10 cellular contexts compared by ENCODE assay signal in the genomic region with DNA sequence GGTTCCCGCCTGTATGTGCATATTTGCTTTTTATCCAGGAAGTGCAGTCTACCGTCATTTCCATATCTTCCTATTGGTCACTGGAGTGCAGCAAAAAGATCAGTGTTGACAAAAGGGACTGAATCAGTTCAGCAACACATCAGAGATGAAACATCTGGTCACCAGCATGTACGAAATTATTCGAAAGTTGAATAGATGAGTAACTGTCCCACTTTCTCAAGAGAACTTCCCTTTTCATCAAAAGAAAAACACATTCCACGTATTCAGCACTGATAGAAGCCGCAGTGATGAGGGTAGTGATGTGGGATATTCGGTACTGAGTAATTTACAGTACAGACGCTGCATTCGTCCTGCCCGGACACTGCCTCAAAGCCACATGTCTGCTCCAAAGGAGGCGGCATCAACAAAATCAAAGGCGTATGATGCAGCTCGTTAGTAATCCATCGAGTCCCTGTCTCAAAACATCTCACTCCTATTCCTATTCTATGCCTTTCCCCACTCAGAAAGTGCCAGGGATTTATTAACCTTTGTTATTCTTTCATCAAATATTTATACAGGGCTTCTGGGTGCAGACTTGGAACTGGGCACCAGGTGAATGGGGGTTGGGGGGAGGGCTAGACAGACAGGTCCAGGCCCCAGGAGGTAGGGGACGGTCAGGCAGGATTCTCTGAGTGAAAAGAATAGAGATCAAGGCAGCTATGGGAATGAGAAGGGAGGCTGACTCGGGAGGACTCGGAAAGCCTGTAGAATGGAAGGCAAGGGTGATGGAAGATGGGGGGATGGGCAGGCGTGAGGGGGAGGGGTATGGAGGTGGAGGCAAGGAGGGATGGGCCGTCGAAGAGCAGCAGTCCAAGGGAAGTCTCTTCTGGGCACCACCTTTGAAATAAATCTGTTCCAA.
DNase-seq lines count a peak whose midpoint lies in the region; ATAC-seq, FAIRE-seq and TF ChIP-seq lines count a peak whose summit lies in the region.
"Had no signal": no experiment of that assay in that cellular context is flagged by ENCODE, and none has a peak within 500 bp of the region (broad histone marks: within the 10 kb centered on the region; RNA-seq: fewer than 3 reads in every experiment).

No MANE protein-coding gene starts in this region.

- H3K27ac ChIP-seq in mammary epithelial cell (ENCODE audit: insufficient read depth, low read depth, low read length) (no peak overlapping the region), keratinocyte (ENCODE audit: control insufficient read depth, insufficient read depth, low read length) (no peak overlapping the region), vagina (peak overlapping the region; percentile 61)
- H3K27ac ChIP-seq: SK-N-MC had no signal

- H3K4me2 ChIP-seq in mammary epithelial cell (ENCODE audit: insufficient read depth, low read depth, low read length) = no peak overlapping the region
- H3K4me2 ChIP-seq in keratinocyte (ENCODE audit: control insufficient read depth, extremely low read depth, insufficient read depth, low read depth, low read length) = peak overlapping the region; percentile 5

- H3K4me3 Mint-ChIP-seq in MCF 10A (ENCODE audit: unreplicated experiment) (no peak overlapping the region), glutamatergic neuron (ENCODE audit: unreplicated experiment) (no peak overlapping the region)
- H3K4me3 Mint-ChIP-seq: B cell had no signal

- DNase-seq in MCF 10A (ENCODE audit: unreplicated experiment) (no peak), mammary epithelial cell (no peak), astrocyte of the cerebellum (ENCODE audit: low read depth) (peak; percentile 49), keratinocyte (ENCODE audit: low read depth, low spot score) (no peak), vagina (ENCODE audit: extremely low spot score in 2 of 2) (no peak), Kasumi-1 (lab: John Stamatoyannopoulos, UW) (no peak), glutamatergic neuron (no peak)

- no peak for TF ChIP-seq CTCF in MCF 10A (IDR thresholded peaks at IDR 0.05; ENCODE audit: unreplicated experiment)
- no peak for TF ChIP-seq CTCF in mammary epithelial cell (conservative IDR thresholded peaks at IDR 0.05 in 1 of 2, IDR thresholded peaks at IDR 0.05 in 1 of 2; ENCODE audit: extremely low read depth in 1 of 2, insufficient read depth in 1 of 2, low read depth in 1 of 2, low read length in 2 of 2)
- TF ChIP-seq CTCF in astrocyte of the cerebellum (IDR thresholded peaks at IDR 0.05; ENCODE audit: low read depth, low read length, missing control alignments) = no peak
- TF ChIP-seq CTCF in keratinocyte (optimal IDR thresholded peaks at IDR 0.05 in 1 of 3, IDR thresholded peaks at IDR 0.05 in 1 of 3, conservative IDR thresholded peaks at IDR 0.05 in 1 of 3; ENCODE audit: extremely low read depth in 1 of 3, insufficient read depth in 2 of 3, low read length in 3 of 3) = no peak
- TF ChIP-seq CTCF in vagina (IDR thresholded peaks at IDR 0.05) = no peak
- no peak for TF ChIP-seq CTCF in glutamatergic neuron (IDR thresholded peaks at IDR 0.05; ENCODE audit: partially characterized antibody, unreplicated experiment)

- H3K4me1 Mint-ChIP-seq in MCF 10A (ENCODE audit: insufficient read depth, unreplicated experiment) (peaks cover 14% of the 10 kb centered on the region), glutamatergic neuron (ENCODE audit: low read depth, unreplicated experiment) (peaks cover 3% of the 10 kb centered on the region)
- H3K4me1 Mint-ChIP-seq: B cell had no signal

- H3K9me3 ChIP-seq in mammary epithelial cell (replicated peaks; ENCODE audit: insufficient read depth, low read length) (no peaks in the 10 kb centered on the region), keratinocyte (ENCODE audit: control insufficient read depth, low read depth, low read length) (no peaks in the 10 kb centered on the region), vagina (no peaks in the 10 kb centered on the region)

- CTCF ChIA-PET in MCF 10A (lab: Yijun Ruan, JAX) = interaction anchor here (0.6 to 6.2 kb wide), 24 partner anchors 27 to 1207 kb away, joined by 3 to 38 read pairs (median 3); no protein-coding TSS in a partner anchor
- CTCF ChIA-PET in mammary epithelial cell (lab: Charles Lee; ENCODE audit: low non-redundant PET) = interaction anchor here (0.7 to 0.8 kb wide), 2 partner anchors 84 to 118 kb away, joined by 11 to 19 read pairs; no protein-coding TSS in a partner anchor

- dilution Hi-C loops in mammary epithelial cell (cut with HindIII; ENCODE audit: low sequenced_read_pairs) = no loop called here
- dilution Hi-C loops in keratinocyte (cut with MboI; ENCODE audit: extremely low pct_ligation_motif_present, low sequenced_read_pairs) = no loop called here

- H3K27me3 ChIP-seq in mammary epithelial cell (ENCODE audit: insufficient read depth, low read length) (no peaks in the 10 kb centered on the region), keratinocyte (ENCODE audit: control insufficient read depth, extremely low read depth, insufficient read depth, low read length) (no peaks in the 10 kb centered on the region), vagina (no peaks in the 10 kb centered on the region)

- H3K36me3 ChIP-seq in mammary epithelial cell (ENCODE audit: insufficient read depth, low read length) = no peaks in the 10 kb centered on the region
- no peaks in the 10 kb centered on the region for H3K36me3 ChIP-seq in keratinocyte (ENCODE audit: control insufficient read depth in 2 of 2, extremely low read depth in 1 of 2, insufficient read depth in 2 of 2, low read length in 2 of 2)
- no peaks in the 10 kb centered on the region for H3K36me3 ChIP-seq in vagina

- TF ChIP-seq POLR2A in vagina (IDR thresholded peaks at IDR 0.05) = no peak

- H3K4me3 ChIP-seq in mammary epithelial cell (replicated peaks in 1 of 3; ENCODE audit: insufficient read depth in 1 of 3, low read depth in 2 of 3, low read length in 3 of 3) = no peak overlapping the region
- H3K4me3 ChIP-seq in astrocyte of the cerebellum (ENCODE audit: low read depth, low read length) = no peak overlapping the region
- H3K4me3 ChIP-seq in keratinocyte (ENCODE audit: control insufficient read depth in 2 of 3, extremely low read depth in 1 of 3, insufficient read depth in 2 of 3, low read depth in 1 of 3, low read length in 3 of 3) = no peak overlapping the region
- H3K4me3 ChIP-seq in vagina = no peak overlapping the region
- H3K4me3 ChIP-seq: SK-N-MC had no signal

- BruUV-seq in MCF 10A (replicated peaks; lab: Mats Ljungman, UMichigan) = no TSS peak
- BruUV-seq in mammary epithelial cell (replicated peaks; lab: Mats Ljungman, UMichigan) = no TSS peak

- no peak for FAIRE-seq in keratinocyte (lab: Jason Lieb, UNC)

- H3K9me3 Mint-ChIP-seq in MCF 10A (ENCODE audit: unreplicated experiment) = no peaks in the 10 kb centered on the region
- peaks cover 4% of the 10 kb centered on the region for H3K9me3 Mint-ChIP-seq in glutamatergic neuron (ENCODE audit: unreplicated experiment)

- H3K27ac Mint-ChIP-seq in MCF 10A (ENCODE audit: low read depth, unreplicated experiment) (peak overlapping the region; percentile 86), glutamatergic neuron (ENCODE audit: unreplicated experiment) (no peak overlapping the region)
- H3K27ac Mint-ChIP-seq: B cell had no signal

- H3K9ac ChIP-seq in mammary epithelial cell (ENCODE audit: insufficient read depth, low read length) = no peak overlapping the region
- no peak overlapping the region for H3K9ac ChIP-seq in keratinocyte (ENCODE audit: control insufficient read depth, extremely low read depth, insufficient read depth, low read length)

- H3K4me1 ChIP-seq in mammary epithelial cell (ENCODE audit: insufficient read depth, low read length) (peaks cover 15% of the 10 kb centered on the region), keratinocyte (ENCODE audit: control insufficient read depth, extremely low read depth, insufficient read depth, low read length) (peaks cover 15% of the 10 kb centered on the region), vagina (peaks cover 7% of the 10 kb centered on the region)

- WGBS in mammary epithelial cell (ENCODE audit: low coverage, missing lambda C conversion rate) = 98% methylated on average over 14 of the region's 20 CpGs

- no peaks in the 10 kb centered on the region for H4K20me1 ChIP-seq in mammary epithelial cell (ENCODE audit: insufficient read depth, low read length)
- no peaks in the 10 kb centered on the region for H4K20me1 ChIP-seq in keratinocyte (ENCODE audit: control insufficient read depth, extremely low read depth, insufficient read depth, low read length)

- POLR2A ChIA-PET in MCF 10A (lab: Yijun Ruan, JAX) = interaction anchor here (0.8 to 1.5 kb wide), 13 partner anchors 36 to 250 kb away, joined by 3 to 7 read pairs (median 4); no protein-coding TSS in a partner anchor

- no peaks in the 10 kb centered on the region for H3K36me3 Mint-ChIP-seq in MCF 10A (ENCODE audit: insufficient read depth, unreplicated experiment)
- H3K36me3 Mint-ChIP-seq in glutamatergic neuron (ENCODE audit: unreplicated experiment) = peaks cover 6% of the 10 kb centered on the region

- H3K79me2 ChIP-seq in mammary epithelial cell (ENCODE audit: insufficient read depth, low read length) (no peaks in the 10 kb centered on the region), keratinocyte (ENCODE audit: control insufficient read depth, insufficient read depth, low read length) (no peaks in the 10 kb centered on the region)

- no peaks in the 10 kb centered on the region for H3K9me1 ChIP-seq in keratinocyte (ENCODE audit: control insufficient read depth, extremely low read depth, insufficient read depth, low read length)

- H2AFZ ChIP-seq in mammary epithelial cell (ENCODE audit: low read depth, low read length) (no peak overlapping the region), keratinocyte (ENCODE audit: control insufficient read depth, low read length) (no peak overlapping the region)

- in situ Hi-C loops in mammary epithelial cell (cut with MboI; ENCODE audit: low sequenced_read_pairs in 2 of 2) (loop anchor here in 1 of 2 donors (10.0 kb wide), 1 partner anchor 204 kb away; no protein-coding TSS in a partner anchor), astrocyte of the cerebellum (cut with HindIII; ENCODE audit: low sequenced_read_pairs) (no loop called here)

- H3K27me3 Mint-ChIP-seq in MCF 10A (ENCODE audit: insufficient read depth, unreplicated experiment) (no peaks in the 10 kb centered on the region), glutamatergic neuron (ENCODE audit: unreplicated experiment) (no peaks in the 10 kb centered on the region)

- intact Hi-C loops in MCF 10A (cut with micrococcal nuclease) (loop anchor here (1.0 to 5.0 kb wide), 7 partner anchors 56 to 256 kb away; no protein-coding TSS in a partner anchor), mammary epithelial cell (cut with micrococcal nuclease) (loop anchor here (1.0 to 2.0 kb wide), 6 partner anchors 26 to 256 kb away; no protein-coding TSS in a partner anchor), vagina (cut with DNase I) (loop anchor here (5.0 kb wide), 1 partner anchor 206 kb away; no protein-coding TSS in a partner anchor)

- ATAC-seq in HG02981 (IDR thresholded peaks at IDR 0.05; ENCODE audit: unreplicated experiment) = no peak
